In the genomic region with DNA sequence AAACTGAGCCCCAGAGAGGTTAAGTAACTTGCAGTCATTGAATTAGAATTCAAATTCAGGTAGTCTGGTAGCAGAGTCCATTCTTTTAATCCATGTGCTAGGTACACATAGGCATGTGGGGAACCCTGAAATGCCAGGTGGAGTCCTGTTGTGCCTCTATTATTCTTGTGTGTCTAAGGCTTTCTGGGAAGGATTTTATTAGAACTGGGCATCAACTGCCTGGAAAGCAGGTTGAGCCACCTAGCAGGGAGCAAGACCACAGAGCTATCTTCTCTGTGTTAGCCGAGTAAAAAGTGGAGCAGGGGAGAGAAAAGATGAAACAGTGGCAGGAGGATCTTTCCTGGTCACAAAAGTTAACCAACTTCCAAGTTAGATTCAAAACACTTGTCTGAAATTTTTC, we compare ENCODE assay signal across 24 cellular contexts.
DNase-seq lines count a peak whose midpoint lies in the region; ATAC-seq and TF ChIP-seq lines count a peak whose summit lies in the region.
"Had no signal": no experiment of that assay in that cellular context is flagged by ENCODE, and none has a peak within 500 bp of the region (broad histone marks: within the 10 kb centered on the region; RNA-seq: fewer than 3 reads in every experiment).

No MANE protein-coding gene starts in this region.

- no peak overlapping the region for H3K18ac ChIP-seq in mesendoderm (ENCODE audit: low read length)

- H3K27ac Mint-ChIP-seq in endodermal cell: no peak overlapping the region
- H3K27ac Mint-ChIP-seq in osteocyte (ENCODE audit: unreplicated experiment): no peak overlapping the region
- H3K27ac Mint-ChIP-seq: CD14-positive monocyte; CD4-positive, alpha-beta memory T cell; CD4-positive, CD25-positive, alpha-beta regulatory T cell; CD8-positive, alpha-beta memory T cell had no signal

- WGBS in endodermal cell (ENCODE audit: insufficient coverage in 1 of 2, insufficient read length in 1 of 2), 2 experiments: 100% methylated on average over 1 of the region's 1 CpG; no CpG with 5 or more reads in 1 of the 2 experiments
- WGBS in mesendoderm (ENCODE audit: extremely low coverage, insufficient coverage, low lambda C conversion rate): no CpG with 5 or more reads among the region's 1 CpG

- no peaks in the 10 kb centered on the region for H3K36me3 ChIP-seq in endodermal cell (ENCODE audit: control insufficient read depth, insufficient read depth, low read length)
- no peaks in the 10 kb centered on the region for H3K36me3 ChIP-seq in mesendoderm (ENCODE audit: control insufficient read depth, insufficient read depth, low read length)
- H3K36me3 ChIP-seq: BE2C, BLaER1 had no signal

- H3K9ac ChIP-seq in endodermal cell (ENCODE audit: extremely low read depth, low read length, poor library complexity, severe bottlenecking): no peak overlapping the region
- H3K9ac ChIP-seq in mesendoderm (ENCODE audit: low read length): no peak overlapping the region
- H3K9ac ChIP-seq: BLaER1 had no signal

- H3K36me3 Mint-ChIP-seq in endodermal cell (ENCODE audit: low read depth) (no peaks in the 10 kb centered on the region), osteocyte (ENCODE audit: unreplicated experiment) (no peaks in the 10 kb centered on the region)
- H3K36me3 Mint-ChIP-seq: CD4-positive, alpha-beta memory T cell; CD4-positive, CD25-positive, alpha-beta regulatory T cell; CD8-positive, alpha-beta memory T cell had no signal

- no peak overlapping the region for H3K23ac ChIP-seq in mesendoderm (ENCODE audit: low read length)

- H3K9me3 Mint-ChIP-seq in endodermal cell (no peaks in the 10 kb centered on the region), osteocyte (ENCODE audit: unreplicated experiment) (no peaks in the 10 kb centered on the region)
- H3K9me3 Mint-ChIP-seq: CD14-positive monocyte had no signal

- no peaks in the 10 kb centered on the region for H3K79me1 ChIP-seq in mesendoderm (ENCODE audit: low read length)

- H3K27ac ChIP-seq in endodermal cell (ENCODE audit: low read depth, low read length) (no peak overlapping the region), mesendoderm (ENCODE audit: low read depth, low read length) (no peak overlapping the region)
- H3K27ac ChIP-seq: BLaER1 had no signal

- peak overlapping the region; percentile 32 for H2BK120ac ChIP-seq in mesendoderm (ENCODE audit: low read depth, low read length)

- no peak overlapping the region for H4K5ac ChIP-seq in mesendoderm (ENCODE audit: low read length)

- peaks cover 10% of the 10 kb centered on the region for H3K4me1 Mint-ChIP-seq in endodermal cell
- H3K4me1 Mint-ChIP-seq in osteocyte (ENCODE audit: unreplicated experiment): no peaks in the 10 kb centered on the region
- H3K4me1 Mint-ChIP-seq: CD4-positive, alpha-beta memory T cell; CD4-positive, CD25-positive, alpha-beta regulatory T cell; CD8-positive, alpha-beta memory T cell had no signal

- H2BK15ac ChIP-seq in mesendoderm (replicated peaks; ENCODE audit: low read depth): no peak overlapping the region

- no peak overlapping the region for H2BK5ac ChIP-seq in mesendoderm (ENCODE audit: low read length)

- H4K8ac ChIP-seq in mesendoderm (ENCODE audit: low read depth, low read length): peak overlapping the region; percentile 40

- DNase-seq in endodermal cell: peak; percentile 36
- no peak for DNase-seq in mesendoderm
- peak; percentile 15 for DNase-seq in osteocyte (ENCODE audit: extremely low spot score, unreplicated experiment)
- no peak for DNase-seq in hippocampal formation (lab: John Stamatoyannopoulos, UW)
- DNase-seq in NCI-H1436 treated with DMSO at 0.1 percent for 48 hours (lab: John Stamatoyannopoulos, UW): no peak
- no peak for DNase-seq in left lobe of liver (ENCODE audit: low spot score)
- DNase-seq: 8988T; ACHN; C1 segment of cervical spinal cord; CD4-positive, alpha-beta memory T cell; CD4-positive, CD25-positive, alpha-beta regulatory T cell; CD8-positive, alpha-beta memory T cell; COR-L47; DMS 273 treated with DMSO at 0.1 percent for 48 hours; DMS153; DMS53; DMS79; DND-41; EL; GDM1 had no signal

- H2AK5ac ChIP-seq in mesendoderm (ENCODE audit: low read length): no peak overlapping the region

- H3K4me1 ChIP-seq in endodermal cell (ENCODE audit: control insufficient read depth, insufficient read depth, low read length) (no peaks in the 10 kb centered on the region), mesendoderm (ENCODE audit: control insufficient read depth, low read depth, low read length) (no peaks in the 10 kb centered on the region)
- H3K4me1 ChIP-seq: BE2C had no signal

- no peak overlapping the region for H3K4me2 ChIP-seq in mesendoderm (ENCODE audit: low read length)
- H3K4me2 ChIP-seq: BLaER1 had no signal

- H3K27me3 Mint-ChIP-seq in endodermal cell (ENCODE audit: insufficient read depth) (no peaks in the 10 kb centered on the region), osteocyte (ENCODE audit: unreplicated experiment) (peaks cover 58% of the 10 kb centered on the region)

- no peaks in the 10 kb centered on the region for H3K79me2 ChIP-seq in mesendoderm (ENCODE audit: control insufficient read depth, insufficient read depth, low read length)

- no peak overlapping the region for H3K4ac ChIP-seq in mesendoderm (ENCODE audit: low read depth, low read length)

- H3K27me3 ChIP-seq in endodermal cell (ENCODE audit: control insufficient read depth, insufficient read depth, low read length, poor library complexity, severe bottlenecking): no peaks in the 10 kb centered on the region
- H3K27me3 ChIP-seq in mesendoderm (ENCODE audit: insufficient read depth, low read length, poor library complexity): no peaks in the 10 kb centered on the region
- H3K27me3 ChIP-seq: BE2C, BLaER1 had no signal

- H3K9me3 ChIP-seq in endodermal cell (ENCODE audit: control insufficient read depth, low read length): no peaks in the 10 kb centered on the region
- H3K9me3 ChIP-seq: BE2C, BLaER1 had no signal

- no peak for ATAC-seq in left lobe of liver
- ATAC-seq: GM12878 had no signal

- H3K4me3 ChIP-seq in endodermal cell (ENCODE audit: low read length): no peak overlapping the region
- H3K4me3 ChIP-seq in mesendoderm (ENCODE audit: low read length): no peak overlapping the region
- H3K4me3 ChIP-seq: BLaER1, GM12878 had no signal

- no peak for TF ChIP-seq CTCF in endodermal cell (conservative IDR thresholded peaks at IDR 0.05)
- no peak for TF ChIP-seq CTCF in osteocyte (IDR thresholded peaks at IDR 0.05)

- no peak overlapping the region for H3K4me3 Mint-ChIP-seq in endodermal cell
- no peak overlapping the region for H3K4me3 Mint-ChIP-seq in osteocyte (ENCODE audit: unreplicated experiment)
- H3K4me3 Mint-ChIP-seq: CD14-positive monocyte; CD4-positive, alpha-beta memory T cell; CD4-positive, CD25-positive, alpha-beta regulatory T cell; CD8-positive, alpha-beta memory T cell had no signal

- H3K56ac ChIP-seq in mesendoderm (ENCODE audit: low read length): no peak overlapping the region

Comparison
In these comparisons a context has a peak if more than half of its experiments do, and no peak if none do; other contexts are left out.
1. DNase-seq: peak in endodermal cell (single experiment) and osteocyte (single experiment); none in mesendoderm (single experiment), hippocampal formation (0 of 2), NCI-H1436 treated with DMSO at 0.1 percent for 48 hours (single experiment) and left lobe of liver (single experiment).